ENCODE assay signal across 8 cellular contexts in the genomic region with DNA sequence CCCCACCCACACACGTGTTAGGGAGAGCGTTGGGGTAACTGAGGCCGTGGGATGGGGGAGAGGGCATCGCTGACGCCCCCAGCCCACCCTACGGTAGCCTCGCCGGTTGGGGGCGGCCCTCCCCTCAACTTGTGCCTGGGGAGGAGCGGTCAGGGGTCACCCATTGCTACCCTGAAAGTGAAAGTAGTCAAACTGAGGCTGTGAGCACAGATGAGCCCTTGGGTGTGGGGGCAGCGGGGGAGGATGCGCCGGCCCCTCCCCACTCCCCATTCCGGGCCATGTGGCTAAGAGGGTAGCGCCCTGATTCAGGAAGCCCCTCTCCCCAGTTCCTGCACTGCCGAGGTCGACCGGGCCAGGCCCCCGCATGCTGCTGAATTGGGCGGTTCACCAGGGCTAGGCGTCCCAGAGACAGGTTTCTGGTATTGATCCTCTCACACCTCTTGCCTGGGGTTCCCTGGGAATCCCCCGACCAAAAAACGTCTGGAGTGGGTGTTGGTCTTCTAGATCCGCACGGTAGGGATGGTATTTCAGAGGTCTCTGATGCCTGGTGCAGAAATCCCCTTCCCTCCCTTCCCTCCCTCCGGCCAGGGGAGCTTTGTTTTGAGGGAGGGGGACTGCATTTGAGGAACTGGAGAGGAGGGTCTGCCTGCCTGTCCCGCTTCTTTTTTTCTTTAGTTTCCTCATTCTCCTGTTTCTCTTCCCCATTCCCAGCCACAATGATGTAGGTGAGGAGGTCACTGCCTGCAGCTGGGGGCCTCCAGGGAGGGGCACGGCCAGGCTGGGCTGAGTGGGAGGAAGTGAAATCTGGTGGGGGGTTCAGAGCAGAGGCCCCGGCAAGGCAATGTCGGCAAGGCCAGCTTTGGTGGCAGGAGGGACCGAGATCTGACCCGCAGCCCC. TPM values are rescaled to one million over a fixed set of nuclear protein-coding genes. Genes with fewer than 3 reads are reported as not detected.
DNase-seq lines count a peak whose midpoint lies in the region; ATAC-seq and TF ChIP-seq lines count a peak whose summit lies in the region.

No MANE protein-coding gene starts in this region.

- H3K9me3 ChIP-seq in HEK293 (ENCODE audit: control insufficient read depth, insufficient read depth, low read depth, low read length) (no peaks in the 10 kb centered on the region), mucosa of rectum (ENCODE audit: control insufficient read depth in 2 of 2, low read length in 2 of 2) (no peaks in the 10 kb centered on the region), thymus (ENCODE audit: control insufficient read depth) (no peaks in the 10 kb centered on the region)

- H3K36me3 ChIP-seq in HEK293 (ENCODE audit: control insufficient read depth in 2 of 2, insufficient read depth in 1 of 2, low read length in 2 of 2) (no peaks in the 10 kb centered on the region), mucosa of rectum (ENCODE audit: control insufficient read depth in 2 of 2, insufficient read depth in 2 of 2, low read length in 2 of 2) (no peaks in the 10 kb centered on the region), thymus (ENCODE audit: control insufficient read depth, insufficient read depth) (peaks cover 3% of the 10 kb centered on the region)

- H3K9ac ChIP-seq in mucosa of rectum (ENCODE audit: low read depth in 1 of 2, low read length in 2 of 2): peak overlapping the region; percentile 81 to 82

- intact Hi-C loops in dorsolateral prefrontal cortex (cut with DNase I): loop anchor here in 1 of 2 donors (5.0 to 10.0 kb wide), 2 partner anchors 41 to 188 kb away; a partner anchor contains a TSS

- POLR2A ChIA-PET in HEK293 (lab: Yijun Ruan, JAX): no interaction called here

- 1% methylated on average over 32 of the region's 32 CpGs for WGBS in thymus

- CTCF ChIA-PET in HEK293 (lab: Yijun Ruan, JAX): interaction anchor here (2.5 to 3.1 kb wide), 2 partner anchors 10 to 11 kb away, joined by 13 to 15 read pairs; no protein-coding TSS in a partner anchor

- no peaks in the 10 kb centered on the region for H3K27me3 ChIP-seq in dorsolateral prefrontal cortex
- no peaks in the 10 kb centered on the region for H3K27me3 ChIP-seq in mucosa of rectum (ENCODE audit: control insufficient read depth in 2 of 2, insufficient read depth in 2 of 2, low read length in 2 of 2)
- H3K27me3 ChIP-seq in thymus (ENCODE audit: control insufficient read depth, insufficient read depth): peaks cover 3% of the 10 kb centered on the region

- H3K4me1 ChIP-seq in HEK293 (ENCODE audit: control insufficient read depth, insufficient read depth, low read length): no peaks in the 10 kb centered on the region
- peaks cover 48 to 60% of the 10 kb centered on the region in 2 donors for H3K4me1 ChIP-seq in mucosa of rectum (ENCODE audit: control insufficient read depth in 2 of 2, insufficient read depth in 2 of 2, low read length in 2 of 2)
- peaks cover 38% of the 10 kb centered on the region for H3K4me1 ChIP-seq in thymus (ENCODE audit: control insufficient read depth, insufficient read depth, low read length)

- H3K27ac ChIP-seq in HEK293 (ENCODE audit: extremely low read depth, low read depth, low read length) (peak overlapping the region; percentile 34; the same call in 1 of the 2 replicates), VCaP (peak overlapping the region; percentile 71; the same call in 1 of the 2 replicates), dorsolateral prefrontal cortex (peak overlapping the region in 58 of 59 donors; percentile 32 to 94 (median 83)), mucosa of rectum (ENCODE audit: low read depth in 2 of 2, low read length in 2 of 2) (peak overlapping the region; percentile 77 to 87), thymus (ENCODE audit: low read depth) (peak overlapping the region; percentile 91)

- ATAC-seq in GM18907 (IDR thresholded peaks at IDR 0.05; ENCODE audit: unreplicated experiment): no peak

- TF ChIP-seq CTCF in HEK293 (tag by site-specific recombination; IDR thresholded peaks at IDR 0.05): no peak
- no peak for TF ChIP-seq CTCF in VCaP (conservative IDR thresholded peaks at IDR 0.05)
- TF ChIP-seq CTCF in dorsolateral prefrontal cortex (IDR thresholded peaks at IDR 0.05 in 54 of 56, conservative IDR thresholded peaks at IDR 0.05 in 2 of 56; ENCODE audit: low read depth in 1 of 56, partially characterized antibody in 56 of 56): no peak

- DNase-seq in dorsolateral prefrontal cortex: no peak
- DNase-seq in NCI-H1436 treated with DMSO at 0.1 percent for 48 hours (lab: John Stamatoyannopoulos, UW): no peak
- DNase-seq in H4 (ENCODE audit: low spot score): no peak

- H3K4me3 ChIP-seq in HEK293 (ENCODE audit: low read depth, low read length) (peak overlapping the region; percentile 59), dorsolateral prefrontal cortex (peak overlapping the region; percentile 66 to 97 (median 87)), mucosa of rectum (ENCODE audit: low read length in 2 of 2) (peak overlapping the region; percentile 71 to 80), thymus (ENCODE audit: low read length) (peak overlapping the region; percentile 88)

TF ChIP-seq in HEK293, 187 proteins besides CTCF, POLR2A, EP300 and RAD21 (continues in another document):
- TF ChIP-seq ZBTB7A (tag by site-specific recombination; IDR thresholded peaks at IDR 0.05; ENCODE audit: low read depth) (0 out of 2 replicates have a peak, but pooled peaks have one; percentile 54), ZIC2 (tag by site-specific recombination; IDR thresholded peaks at IDR 0.05) (0 out of 2 replicates have a peak, but pooled peaks have one; percentile 13), GLIS2 (tag by site-specific recombination; IDR thresholded peaks at IDR 0.05) (peak; percentile 71), ZNF391 (tag by site-specific recombination; IDR thresholded peaks at IDR 0.05; ENCODE audit: borderline replicate concordance, low read depth) (no peak), BCL11B (tag by site-specific recombination; IDR thresholded peaks at IDR 0.05; ENCODE audit: low read depth) (no peak)
- TF ChIP-seq, protein P1, sequence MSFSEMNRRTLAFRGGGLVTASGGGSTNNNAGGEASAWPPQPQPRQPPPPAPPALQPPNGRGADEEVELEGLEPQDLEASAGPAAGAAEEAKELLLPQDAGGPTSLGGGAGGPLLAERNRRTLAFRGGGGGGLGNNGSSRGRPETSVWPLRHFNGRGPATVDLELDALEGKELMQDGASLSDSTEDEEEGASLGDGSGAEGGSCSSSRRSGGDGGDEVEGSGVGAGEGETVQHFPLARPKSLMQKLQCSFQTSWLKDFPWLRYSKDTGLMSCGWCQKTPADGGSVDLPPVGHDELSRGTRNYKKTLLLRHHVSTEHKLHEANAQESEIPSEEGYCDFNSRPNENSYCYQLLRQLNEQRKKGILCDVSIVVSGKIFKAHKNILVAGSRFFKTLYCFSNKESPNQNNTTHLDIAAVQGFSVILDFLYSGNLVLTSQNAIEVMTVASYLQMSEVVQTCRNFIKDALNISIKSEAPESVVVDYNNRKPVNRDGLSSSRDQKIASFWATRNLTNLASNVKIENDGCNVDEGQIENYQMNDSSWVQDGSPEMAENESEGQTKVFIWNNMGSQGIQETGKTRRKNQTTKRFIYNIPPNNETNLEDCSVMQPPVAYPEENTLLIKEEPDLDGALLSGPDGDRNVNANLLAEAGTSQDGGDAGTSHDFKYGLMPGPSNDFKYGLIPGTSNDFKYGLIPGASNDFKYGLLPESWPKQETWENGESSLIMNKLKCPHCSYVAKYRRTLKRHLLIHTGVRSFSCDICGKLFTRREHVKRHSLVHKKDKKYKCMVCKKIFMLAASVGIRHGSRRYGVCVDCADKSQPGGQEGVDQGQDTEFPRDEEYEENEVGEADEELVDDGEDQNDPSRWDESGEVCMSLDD (tag by site-specific recombination; IDR thresholded peaks at IDR 0.05): peak; percentile 34; the same call in 1 of the 2 replicates
- TF ChIP-seq, protein P2, sequence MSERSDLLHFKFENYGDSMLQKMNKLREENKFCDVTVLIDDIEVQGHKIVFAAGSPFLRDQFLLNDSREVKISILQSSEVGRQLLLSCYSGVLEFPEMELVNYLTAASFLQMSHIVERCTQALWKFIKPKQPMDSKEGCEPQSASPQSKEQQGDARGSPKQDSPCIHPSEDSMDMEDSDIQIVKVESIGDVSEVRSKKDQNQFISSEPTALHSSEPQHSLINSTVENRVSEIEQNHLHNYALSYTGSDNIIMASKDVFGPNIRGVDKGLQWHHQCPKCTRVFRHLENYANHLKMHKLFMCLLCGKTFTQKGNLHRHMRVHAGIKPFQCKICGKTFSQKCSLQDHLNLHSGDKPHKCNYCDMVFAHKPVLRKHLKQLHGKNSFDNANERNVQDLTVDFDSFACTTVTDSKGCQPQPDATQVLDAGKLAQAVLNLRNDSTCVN (tag by site-specific recombination; optimal IDR thresholded peaks at IDR 0.05): peak; percentile 24
- TF ChIP-seq, protein P3, sequence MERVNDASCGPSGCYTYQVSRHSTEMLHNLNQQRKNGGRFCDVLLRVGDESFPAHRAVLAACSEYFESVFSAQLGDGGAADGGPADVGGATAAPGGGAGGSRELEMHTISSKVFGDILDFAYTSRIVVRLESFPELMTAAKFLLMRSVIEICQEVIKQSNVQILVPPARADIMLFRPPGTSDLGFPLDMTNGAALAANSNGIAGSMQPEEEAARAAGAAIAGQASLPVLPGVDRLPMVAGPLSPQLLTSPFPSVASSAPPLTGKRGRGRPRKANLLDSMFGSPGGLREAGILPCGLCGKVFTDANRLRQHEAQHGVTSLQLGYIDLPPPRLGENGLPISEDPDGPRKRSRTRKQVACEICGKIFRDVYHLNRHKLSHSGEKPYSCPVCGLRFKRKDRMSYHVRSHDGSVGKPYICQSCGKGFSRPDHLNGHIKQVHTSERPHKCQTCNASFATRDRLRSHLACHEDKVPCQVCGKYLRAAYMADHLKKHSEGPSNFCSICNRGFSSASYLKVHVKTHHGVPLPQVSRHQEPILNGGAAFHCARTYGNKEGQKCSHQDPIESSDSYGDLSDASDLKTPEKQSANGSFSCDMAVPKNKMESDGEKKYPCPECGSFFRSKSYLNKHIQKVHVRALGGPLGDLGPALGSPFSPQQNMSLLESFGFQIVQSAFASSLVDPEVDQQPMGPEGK (tag by site-specific recombination; IDR thresholded peaks at IDR 0.05): peak; percentile 88

RNA-seq across cellular contexts. Expression of a gene that starts 1.0 kb away (rescaled TPM):
- total RNA-seq in dorsolateral prefrontal cortex: 10 to 100 TPM in 116 of 120 experiments, 1 to 10 TPM in 4; 8.5 to 28.7 (median 14.8) TPM
- 9.1 TPM for polyA plus RNA-seq in thymus
- 11.5 and 12.1 TPM in 2 replicates for total RNA-seq in H4 (2014; rRNA removed; shearing (Covaris generic))

RNA-seq across cellular contexts. Expression of a gene that starts 37.8 kb away (rescaled TPM):
- 10 to 100 TPM in 12 of 120 experiments, 1 to 10 TPM in 108; 2.7 to 15.7 (median 7.2) TPM for total RNA-seq in dorsolateral prefrontal cortex
- 4.4 TPM for polyA plus RNA-seq in thymus
- total RNA-seq in H4 (2014; rRNA removed; shearing (Covaris generic)): 2.1 and 3.5 TPM in 2 replicates

Comparison
In these comparisons a context has a peak if more than half of its experiments do, and no peak if none do; other contexts are left out.
1. H3K27ac ChIP-seq: peak in every context shown above with its lines; median percentile 91 in thymus; 83 in dorsolateral prefrontal cortex; 82 in mucosa of rectum; 71 in VCaP; 34 in HEK293.